Comparison of ENCODE assay signal across 32 cellular contexts in the genomic region with DNA sequence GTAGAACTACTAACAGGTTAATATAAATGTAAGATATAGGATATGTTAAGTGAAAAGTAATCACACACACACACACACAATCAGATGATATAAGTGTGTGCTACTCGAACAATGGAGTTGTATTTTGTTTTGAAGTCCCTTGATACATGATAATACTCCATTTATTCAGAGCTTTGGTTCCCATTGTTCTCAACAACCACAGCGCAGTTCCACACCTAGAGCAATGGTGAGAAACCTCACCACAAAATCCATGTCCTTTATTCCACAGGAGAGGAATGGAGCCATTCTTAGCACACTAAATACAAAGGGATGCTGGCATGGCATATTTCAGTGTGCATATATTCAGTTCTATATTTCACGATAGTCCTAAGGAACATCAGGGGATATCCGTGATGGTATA.
"Had no signal": no experiment of that assay in that cellular context is flagged by ENCODE, and none has a peak within 500 bp of the region (broad histone marks: within the 10 kb centered on the region; RNA-seq: fewer than 3 reads in every experiment).

No MANE protein-coding gene starts in this region.

- ATAC-seq: activated CD4-positive, alpha-beta T cell treated with anti-CD3 and anti-CD28 coated beads for 36 hours; activated CD4-positive, CD25-positive, alpha-beta regulatory T cell treated with anti-CD3 and anti-CD28 coated beads, Interleukin-2, amount 50 U/mL, for 24 hours; activated naive CD4-positive, alpha-beta T cell treated with anti-CD3 and anti-CD28 coated beads, Interleukin-2, amount 50 U/mL, for 72 hours; activated T-cell treated with anti-CD3 and anti-CD28 coated beads, Interleukin-2, amount 50 U/mL, for 4 hours; body of pancreas; Right ventricle myocardium inferior; SK-N-SH treated with all-trans-retinoic acid at 6 μM for 48 hours; T-cell had no signal

- H3K36me3 Mint-ChIP-seq: activated CD4-positive, alpha-beta memory T cell treated with anti-CD3 and anti-CD28 coated beads for 36 hours; activated naive CD4-positive, alpha-beta T cell treated with anti-CD3 and anti-CD28 coated beads, Interleukin-2, amount 50 U/mL, for 72 hours had no signal

- H3K4me3 ChIP-seq: adrenal gland, body of pancreas, breast epithelium, PC-9 had no signal

- H3K4me3 Mint-ChIP-seq: activated CD4-positive, alpha-beta memory T cell treated with anti-CD3 and anti-CD28 coated beads for 36 hours; activated CD4-positive, alpha-beta T cell treated with anti-CD3 and anti-CD28 coated beads for 36 hours; activated CD4-positive, alpha-beta T cell treated with anti-CD3 and anti-CD28 coated beads, Interleukin-2, amount 10 ng/mL, durations not matched to agents 7 days and 5 days; activated naive CD4-positive, alpha-beta T cell treated with anti-CD3 and anti-CD28 coated beads for 36 hours; activated T-cell treated with anti-CD3 and anti-CD28 coated beads, Interleukin-2, amount 50 U/mL, for 4 hours; activated T-helper 1 cell treated with anti-CD3 and anti-CD28 coated beads, Interleukin-12 subunit alpha, Interleukin-12 subunit beta, Interleukin-2, Interleukin-4 antibody, amounts not matched to agents 30 ng/mL and 10 ng/mL and 1 ng/mL, durations not matched to agents 14 hours and 24 hours and 36 hours; T-cell had no signal

- H3K27me3 ChIP-seq: adrenal gland, body of pancreas, breast epithelium had no signal

- H3K9me3 Mint-ChIP-seq: activated CD4-positive, alpha-beta memory T cell treated with anti-CD3 and anti-CD28 coated beads for 36 hours; activated naive CD4-positive, alpha-beta T cell treated with anti-CD3 and anti-CD28 coated beads for 36 hours; activated T-cell treated with anti-CD3 and anti-CD28 coated beads, Interleukin-2, amount 50 U/mL, for 4 hours; T-cell had no signal

- H3K9me3 ChIP-seq: adrenal gland, body of pancreas, breast epithelium had no signal

- DNase-seq: activated CD4-positive, alpha-beta memory T cell treated with anti-CD3 and anti-CD28 coated beads for 36 hours; activated CD4-positive, alpha-beta T cell treated with anti-CD3 and anti-CD28 coated beads for 36 hours; activated CD4-positive, alpha-beta T cell treated with anti-CD3 and anti-CD28 coated beads, Interleukin-2, amount 10 ng/mL, durations not matched to agents 7 days and 5 days; activated CD8-positive, alpha-beta memory T cell treated with anti-CD3 and anti-CD28 coated beads, Interleukin-2, amount 50 U/mL, for 4 hours; activated gamma-delta T cell treated with Interleukin-2 at 50 U/mL for 16 hours; activated naive CD4-positive, alpha-beta T cell treated with anti-CD3 and anti-CD28 coated beads for 36 hours; activated T-cell treated with anti-CD3 and anti-CD28 coated beads for 4 hours; activated T-cell treated with anti-CD3 and anti-CD28 coated beads, Interleukin-2, amount 50 U/mL, for 4 hours; adrenal gland; body of pancreas; Kasumi-1; KG1; MM.1S; MV-4-11; NCI-H1092; NCI-H187 treated with DMSO at 0.1 percent for 48 hours; NCI-H226; NCI-H524 treated with DMSO at 0.1 percent for 48 hours; NCI-H748 treated with DMSO at 0.1 percent for 48 hours; NK-92 treated with Interleukin-12 subunit alpha and Interleukin-12 subunit beta, amount 100 ng/mL, for 24 hours; PC-9; SIG-M5; T-cell; T-helper 2 cell; T-helper 9 cell had no signal

- H3K4me1 ChIP-seq: body of pancreas, breast epithelium had no signal

- H3K27ac ChIP-seq: adrenal gland, body of pancreas, breast epithelium, PC-9, RWPE1 had no signal

- H3K27ac Mint-ChIP-seq: activated CD4-positive, alpha-beta memory T cell treated with anti-CD3 and anti-CD28 coated beads for 36 hours; activated CD4-positive, alpha-beta T cell treated with anti-CD3 and anti-CD28 coated beads for 36 hours; activated CD4-positive, alpha-beta T cell treated with anti-CD3 and anti-CD28 coated beads, Interleukin-2, amount 10 ng/mL, durations not matched to agents 7 days and 5 days; activated naive CD4-positive, alpha-beta T cell treated with anti-CD3 and anti-CD28 coated beads for 36 hours; activated naive CD4-positive, alpha-beta T cell treated with anti-CD3 and anti-CD28 coated beads, Interleukin-2, amount 50 U/mL, for 72 hours; activated T-helper 1 cell treated with anti-CD3 and anti-CD28 coated beads, Interleukin-12 subunit alpha, Interleukin-12 subunit beta, Interleukin-2, Interleukin-4 antibody, amounts not matched to agents 30 ng/mL and 10 ng/mL and 1 ng/mL, durations not matched to agents 14 hours and 24 hours and 36 hours had no signal

- H3K36me3 ChIP-seq: adrenal gland, breast epithelium had no signal

- H3K27me3 Mint-ChIP-seq: activated CD4-positive, alpha-beta memory T cell treated with anti-CD3 and anti-CD28 coated beads for 36 hours; activated CD4-positive, alpha-beta T cell treated with anti-CD3 and anti-CD28 coated beads for 36 hours; activated CD4-positive, alpha-beta T cell treated with anti-CD3 and anti-CD28 coated beads, Interleukin-2, amount 10 ng/mL, durations not matched to agents 7 days and 5 days; T-cell had no signal
